ENCODE assay signal across 18 cellular contexts in genomic region chr9:103721056-103721455, GRCh38.
"Had no signal": no experiment of that assay in that cellular context is flagged by ENCODE, and none has a peak within 500 bp of the region (broad histone marks: within the 10 kb centered on the region; RNA-seq: fewer than 3 reads in every experiment).

No MANE protein-coding gene starts in this region.

- H3K27me3 ChIP-seq: colonic mucosa, esophagus muscularis mucosa, foreskin keratinocyte, gastroesophageal sphincter, heart right ventricle, left lung had no signal

- H3K4me3 Mint-ChIP-seq: dendritic cell treated with granulocyte-macrophage colony-stimulating factor and Interleukin-4, amounts not matched to agents 40 ng/mL and 50 ng/mL, for 4 days; mesothelial cell of epicardium had no signal

- H3K9me3 ChIP-seq: colonic mucosa, esophagus muscularis mucosa, gastroesophageal sphincter, lower lobe of right lung had no signal

- H3K9me3 Mint-ChIP-seq: mesothelial cell of epicardium had no signal

- DNase-seq: colonic mucosa; cortex of kidney; effector memory CD4-positive, alpha-beta T cell; foreskin keratinocyte; glutamatergic neuron; head of caudate nucleus; heart right ventricle; hippocampal formation; left cardiac atrium; left lung; left ventricle myocardium superior; lower lobe of right lung; mesenchymal stem cell; mucosa of descending colon had no signal

- H3K36me3 ChIP-seq: colonic mucosa, esophagus muscularis mucosa, gastroesophageal sphincter, heart right ventricle, left lung, lower lobe of right lung had no signal

- H3K27ac Mint-ChIP-seq: dendritic cell treated with granulocyte-macrophage colony-stimulating factor and Interleukin-4, amounts not matched to agents 40 ng/mL and 50 ng/mL, for 4 days; mesothelial cell of epicardium had no signal

- H3K36me3 Mint-ChIP-seq: mesothelial cell of epicardium had no signal

- H3K27ac ChIP-seq: colonic mucosa, esophagus muscularis mucosa, foreskin keratinocyte, gastroesophageal sphincter, heart right ventricle, left lung, lower lobe of right lung had no signal

- H3K4me3 ChIP-seq: colonic mucosa, esophagus muscularis mucosa, gastroesophageal sphincter, heart right ventricle, left lung, lower lobe of right lung, mucosa of descending colon had no signal

- ATAC-seq: foreskin keratinocyte, gastroesophageal sphincter, heart right ventricle, left cardiac atrium, left lung, left ventricle myocardium superior, lower lobe of right lung, mucosa of descending colon had no signal

- H3K27me3 Mint-ChIP-seq: dendritic cell treated with granulocyte-macrophage colony-stimulating factor and Interleukin-4, amounts not matched to agents 40 ng/mL and 50 ng/mL, for 4 days had no signal

- H3K4me1 Mint-ChIP-seq: mesothelial cell of epicardium had no signal

- H3K4me1 ChIP-seq: colonic mucosa, esophagus muscularis mucosa, foreskin keratinocyte, gastroesophageal sphincter, heart right ventricle, left lung, lower lobe of right lung had no signal
